14 cellular contexts compared by ENCODE assay signal in the genomic region with DNA sequence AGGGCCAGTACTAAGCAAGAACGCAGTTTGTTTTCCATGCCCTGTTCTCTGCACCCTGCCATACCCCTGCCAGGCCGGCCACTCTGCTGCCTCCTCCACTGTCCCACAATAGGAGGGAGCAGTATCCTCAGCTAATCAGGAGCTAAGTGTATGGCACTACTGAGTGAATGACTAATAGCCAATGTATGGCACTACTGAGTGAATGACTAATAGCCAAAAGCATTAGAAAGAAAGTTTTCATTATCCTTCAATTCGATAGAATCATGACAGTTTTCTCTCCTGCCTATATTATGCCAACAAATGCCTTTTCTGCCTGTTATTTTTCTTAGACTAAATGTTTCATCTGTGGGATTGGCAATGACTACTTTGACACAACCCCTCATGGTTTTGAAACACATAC.
A peak's percentile ranks its signal among the peaks of the same experiment; 100 is the strongest.
DNase-seq lines count a peak whose midpoint lies in the region; ATAC-seq, FAIRE-seq and TF ChIP-seq lines count a peak whose summit lies in the region.
"Had no signal": no experiment of that assay in that cellular context is flagged by ENCODE, and none has a peak within 500 bp of the region (broad histone marks: within the 10 kb centered on the region; RNA-seq: fewer than 3 reads in every experiment).

No MANE protein-coding gene starts in this region.

- TF ChIP-seq CTCF in IMR-90 (conservative IDR thresholded peaks at IDR 0.05; ENCODE audit: low read depth, low read length) (no peak), brain microvascular endothelial cell (IDR thresholded peaks at IDR 0.05; ENCODE audit: low read depth, low read length, missing control alignments) (no peak)

- H3K36me3 Mint-ChIP-seq in activated T-helper 1 cell treated with anti-CD3 and anti-CD28 coated beads, Interleukin-12 subunit alpha, Interleukin-12 subunit beta, Interleukin-2, Interleukin-4 antibody, amounts not matched to agents 30 ng/mL and 10 ng/mL and 1 ng/mL, durations not matched to agents 14 hours and 24 hours and 36 hours (ENCODE audit: low read depth), result peaks cover 3% of the 10 kb centered on the region

- intact Hi-C loops in IMR-90 (cut with micrococcal nuclease), result no loop called here
- intact Hi-C loops in activated T-helper 1 cell treated with anti-CD3 and anti-CD28 coated beads, Interleukin-12 subunit alpha, Interleukin-12 subunit beta, Interleukin-2, Interleukin-4 antibody, amounts not matched to agents 30 ng/mL and 10 ng/mL and 1 ng/mL, durations not matched to agents 14 hours and 24 hours and 36 hours (cut with micrococcal nuclease), result no loop called here

- no peak overlapping the region for H3K23ac ChIP-seq in IMR-90 (ENCODE audit: low read depth, low read length)

- no peaks in the 10 kb centered on the region for H3K79me2 ChIP-seq in ACC112 (ENCODE audit: control insufficient read depth, insufficient read depth, low read length, unreplicated experiment)

- no peak overlapping the region for H2AK9ac ChIP-seq in IMR-90 (replicated peaks; ENCODE audit: low read depth, low read length, poor library complexity)

- no peak for FAIRE-seq in small intestine (lab: Jason Lieb, UNC)

- in situ Hi-C loops in IMR-90 (cut with MboI; ENCODE audit: low sequenced_read_pairs) (no loop called here), brain microvascular endothelial cell (cut with HindIII; ENCODE audit: low pct_ligation_motif_present, low sequenced_read_pairs) (no loop called here)

- H3K9me1 ChIP-seq in IMR-90 (ENCODE audit: insufficient read depth, low read length), result peaks cover 10% of the 10 kb centered on the region

- TF ChIP-seq POLR2A in IMR-90 (IDR thresholded peaks at IDR 0.05; ENCODE audit: low read depth, low read length), result no peak

- no peak overlapping the region for H3K4me3 Mint-ChIP-seq in activated T-helper 1 cell treated with anti-CD3 and anti-CD28 coated beads, Interleukin-12 subunit alpha, Interleukin-12 subunit beta, Interleukin-2, Interleukin-4 antibody, amounts not matched to agents 30 ng/mL and 10 ng/mL and 1 ng/mL, durations not matched to agents 14 hours and 24 hours and 36 hours

- POLR2A ChIA-PET in IMR-90 (lab: Charles Lee; ENCODE audit: unreplicated experiment), result no interaction called here

- no peak overlapping the region for H2BK15ac ChIP-seq in IMR-90 (ENCODE audit: low read depth, low read length)

- H2BK5ac ChIP-seq in IMR-90 (ENCODE audit: low read depth, low read length, poor library complexity, severe bottlenecking), result no peak overlapping the region

- DNase-seq in IMR-90 (peak; percentile 61), brain microvascular endothelial cell (peak; percentile 50), hepatic stellate cell (ENCODE audit: low spot score) (peak; percentile 60), small intestine (no peak), H4 (ENCODE audit: low spot score) (no peak), NCI-H2196 treated with DMSO at 0.1 percent for 48 hours (lab: John Stamatoyannopoulos, UW; ENCODE audit: unreplicated experiment) (no peak)
- no peak for DNase-seq in activated T-helper 1 cell treated with anti-CD3 and anti-CD28 coated beads, Interleukin-12 subunit alpha, Interleukin-12 subunit beta, Interleukin-2, Interleukin-4 antibody, amounts not matched to agents 30 ng/mL and 10 ng/mL and 1 ng/mL, durations not matched to agents 14 hours and 24 hours and 36 hours (ENCODE audit: low spot score)
- DNase-seq: activated CD4-positive, alpha-beta T cell treated with anti-CD3 and anti-CD28 coated beads for 4 hours; activated T-cell treated with anti-CD3 and anti-CD28 coated beads, Interleukin-2, amount 50 U/mL, for 48 hours; NCI-H2171 treated with DMSO at 0.1 percent for 48 hours; T-helper 1 cell; tibial artery had no signal

- H2AFZ ChIP-seq in ACC112 (ENCODE audit: low read length, unreplicated experiment) (no peak overlapping the region), IMR-90 (replicated peaks; ENCODE audit: low read length, poor library complexity) (no peak overlapping the region)

- H3K79me1 ChIP-seq in IMR-90 (ENCODE audit: low read depth in 1 of 2, low read length in 2 of 2), result no peaks in the 10 kb centered on the region

- no peaks in the 10 kb centered on the region for H4K20me1 ChIP-seq in IMR-90 (ENCODE audit: insufficient read depth, low read length)

- H2AK5ac ChIP-seq in IMR-90 (ENCODE audit: low read depth, low read length), result no peak overlapping the region

- no TSS peak for BruUV-seq in IMR-90 (replicated peaks; lab: Mats Ljungman, UMichigan)

- no peaks in the 10 kb centered on the region for H3K9me3 Mint-ChIP-seq in activated T-helper 1 cell treated with anti-CD3 and anti-CD28 coated beads, Interleukin-12 subunit alpha, Interleukin-12 subunit beta, Interleukin-2, Interleukin-4 antibody, amounts not matched to agents 30 ng/mL and 10 ng/mL and 1 ng/mL, durations not matched to agents 14 hours and 24 hours and 36 hours

- dilution Hi-C loops in IMR-90 (cut with HindIII; ENCODE audit: low sequenced_read_pairs, unreplicated experiment), result no loop called here

- no CpG with 5 or more reads among the region's 3 CpGs for WGBS in IMR-90 (ENCODE audit: extremely low coverage in 2 of 2, insufficient read length in 1 of 2), 2 experiments
- WGBS in small intestine, 3 donors, result 94 to 99% (median 98%) methylated on average over 3 of the region's 3 CpGs

- H2BK20ac ChIP-seq in IMR-90 (ENCODE audit: low read depth, low read length), result no peak overlapping the region

- no peak overlapping the region; the same call in 1 of the 2 replicates for H3K4me2 ChIP-seq in IMR-90 (ENCODE audit: low read depth, low read length)

- H4K91ac ChIP-seq in IMR-90 (ENCODE audit: insufficient read depth, low read depth, low read length), result no peak overlapping the region

- no peak overlapping the region for H4K8ac ChIP-seq in IMR-90 (ENCODE audit: low read depth in 2 of 2, low read length in 2 of 2)

- peaks cover 8% of the 10 kb centered on the region for H3K4me1 Mint-ChIP-seq in activated T-helper 1 cell treated with anti-CD3 and anti-CD28 coated beads, Interleukin-12 subunit alpha, Interleukin-12 subunit beta, Interleukin-2, Interleukin-4 antibody, amounts not matched to agents 30 ng/mL and 10 ng/mL and 1 ng/mL, durations not matched to agents 14 hours and 24 hours and 36 hours (ENCODE audit: low read depth)

- H4K5ac ChIP-seq in IMR-90 (ENCODE audit: low read depth, low read length), result no peak overlapping the region

- no peak overlapping the region for H2BK120ac ChIP-seq in IMR-90 (ENCODE audit: low read depth, low read length)

- H3K36me3 ChIP-seq in ACC112 (ENCODE audit: insufficient read depth, low read length) (peaks cover 7% of the 10 kb centered on the region; the same call in 1 of the 2 replicates), IMR-90 (ENCODE audit: control insufficient read depth, insufficient read depth, low read length) (no peaks in the 10 kb centered on the region; the same call in 1 of the 2 replicates), brain microvascular endothelial cell (replicated peaks) (peaks cover 5% of the 10 kb centered on the region), small intestine (ENCODE audit: control insufficient read depth in 2 of 2, insufficient read depth in 2 of 2, low read length in 2 of 2) (no peaks in the 10 kb centered on the region)
- H3K36me3 ChIP-seq: neutrophil had no signal

- no peak overlapping the region for H3K56ac ChIP-seq in IMR-90 (ENCODE audit: extremely low read depth, insufficient read depth, low read length)

- no peaks in the 10 kb centered on the region for H3K27me3 Mint-ChIP-seq in activated T-helper 1 cell treated with anti-CD3 and anti-CD28 coated beads, Interleukin-12 subunit alpha, Interleukin-12 subunit beta, Interleukin-2, Interleukin-4 antibody, amounts not matched to agents 30 ng/mL and 10 ng/mL and 1 ng/mL, durations not matched to agents 14 hours and 24 hours and 36 hours (ENCODE audit: insufficient read depth)

- no peak overlapping the region for H3K18ac ChIP-seq in IMR-90 (ENCODE audit: low read depth, low read length)

- H3K9ac ChIP-seq in IMR-90 (ENCODE audit: low read depth, low read length), result no peak overlapping the region

- no peaks in the 10 kb centered on the region for H3K9me3 ChIP-seq in IMR-90 (ENCODE audit: control insufficient read depth, insufficient read depth, low read length)
- H3K9me3 ChIP-seq in small intestine (ENCODE audit: control insufficient read depth, low read depth), result no peaks in the 10 kb centered on the region
- H3K9me3 ChIP-seq: neutrophil, tibial artery had no signal

- ATAC-seq in IMR-90 (ENCODE audit: low read depth), result peak; percentile 81

- H3K4me1 ChIP-seq in ACC112 (ENCODE audit: control insufficient read depth, insufficient read depth, low read length, unreplicated experiment), result peaks cover 21% of the 10 kb centered on the region
- peaks cover 6% of the 10 kb centered on the region for H3K4me1 ChIP-seq in IMR-90 (ENCODE audit: control insufficient read depth, insufficient read depth, low read length)
- no peaks in the 10 kb centered on the region for H3K4me1 ChIP-seq in small intestine (ENCODE audit: control insufficient read depth in 2 of 2, insufficient read depth in 1 of 2, low read depth in 1 of 2, low read length in 1 of 2)
- H3K4me1 ChIP-seq: tibial artery had no signal

- no peak overlapping the region for H3K14ac ChIP-seq in IMR-90 (replicated peaks; ENCODE audit: low read depth, low read length)

- CTCF ChIA-PET in IMR-90 (lab: Yijun Ruan, JAX), result interaction anchor here (0.5 to 1.0 kb wide), 2 partner anchors 34 to 262 kb away, joined by 3 to 4 read pairs; no protein-coding TSS in a partner anchor

- no peak overlapping the region for H3K27ac Mint-ChIP-seq in activated T-helper 1 cell treated with anti-CD3 and anti-CD28 coated beads, Interleukin-12 subunit alpha, Interleukin-12 subunit beta, Interleukin-2, Interleukin-4 antibody, amounts not matched to agents 30 ng/mL and 10 ng/mL and 1 ng/mL, durations not matched to agents 14 hours and 24 hours and 36 hours

- H3K4me3 ChIP-seq in ACC112 (ENCODE audit: low read depth, low read length), result no peak overlapping the region
- H3K4me3 ChIP-seq in IMR-90 (ENCODE audit: insufficient read depth, low read depth, low read length), result no peak overlapping the region
- no peak overlapping the region for H3K4me3 ChIP-seq in brain microvascular endothelial cell (ENCODE audit: low read depth, low read length)
- no peak overlapping the region for H3K4me3 ChIP-seq in small intestine (ENCODE audit: low read depth in 1 of 2, low read length in 2 of 2)
- H3K4me3 ChIP-seq: tibial artery had no signal

- no peak for TF ChIP-seq RAD21 in IMR-90 (IDR thresholded peaks at IDR 0.05; ENCODE audit: low read length)

- no peaks in the 10 kb centered on the region for H3K27me3 ChIP-seq in ACC112 (ENCODE audit: insufficient read depth, low read length)
- H3K27me3 ChIP-seq in IMR-90 (ENCODE audit: control insufficient read depth, insufficient read depth, low read length), result no peaks in the 10 kb centered on the region
- H3K27me3 ChIP-seq in brain microvascular endothelial cell (replicated peaks), result no peaks in the 10 kb centered on the region
- H3K27me3 ChIP-seq in small intestine (ENCODE audit: control insufficient read depth in 2 of 2, insufficient read depth in 2 of 2, low read length in 2 of 2), result no peaks in the 10 kb centered on the region
- H3K27me3 ChIP-seq: neutrophil, tibial artery had no signal

- peak overlapping the region; percentile 49 for H3K27ac ChIP-seq in ACC112 (ENCODE audit: low read depth, low read length)
- H3K27ac ChIP-seq in IMR-90 (ENCODE audit: insufficient read depth, low read length), result no peak overlapping the region
- H3K27ac ChIP-seq in brain microvascular endothelial cell, result no peak overlapping the region
- H3K27ac ChIP-seq in small intestine (ENCODE audit: low read depth in 1 of 2, low read length in 1 of 2), result no peak overlapping the region
- H3K27ac ChIP-seq: neutrophil, tibial artery had no signal

- H3K4ac ChIP-seq in IMR-90 (ENCODE audit: low read depth, low read length), result no peak overlapping the region

Comparison
In these comparisons a context has a peak if more than half of its experiments do, and no peak if none do; other contexts are left out.
1. DNase-seq: peak in IMR-90 (single experiment), brain microvascular endothelial cell (single experiment) and hepatic stellate cell (single experiment); none in activated T-helper 1 cell treated with anti-CD3 and anti-CD28 coated beads, Interleukin-12 subunit alpha, Interleukin-12 subunit beta, Interleukin-2, Interleukin-4 antibody, amounts not matched to agents 30 ng/mL and 10 ng/mL and 1 ng/mL, durations not matched to agents 14 hours and 24 hours and 36 hours (single experiment), small intestine (single experiment), H4 (single experiment) and NCI-H2196 treated with DMSO at 0.1 percent for 48 hours (single experiment).